In the genomic region with DNA sequence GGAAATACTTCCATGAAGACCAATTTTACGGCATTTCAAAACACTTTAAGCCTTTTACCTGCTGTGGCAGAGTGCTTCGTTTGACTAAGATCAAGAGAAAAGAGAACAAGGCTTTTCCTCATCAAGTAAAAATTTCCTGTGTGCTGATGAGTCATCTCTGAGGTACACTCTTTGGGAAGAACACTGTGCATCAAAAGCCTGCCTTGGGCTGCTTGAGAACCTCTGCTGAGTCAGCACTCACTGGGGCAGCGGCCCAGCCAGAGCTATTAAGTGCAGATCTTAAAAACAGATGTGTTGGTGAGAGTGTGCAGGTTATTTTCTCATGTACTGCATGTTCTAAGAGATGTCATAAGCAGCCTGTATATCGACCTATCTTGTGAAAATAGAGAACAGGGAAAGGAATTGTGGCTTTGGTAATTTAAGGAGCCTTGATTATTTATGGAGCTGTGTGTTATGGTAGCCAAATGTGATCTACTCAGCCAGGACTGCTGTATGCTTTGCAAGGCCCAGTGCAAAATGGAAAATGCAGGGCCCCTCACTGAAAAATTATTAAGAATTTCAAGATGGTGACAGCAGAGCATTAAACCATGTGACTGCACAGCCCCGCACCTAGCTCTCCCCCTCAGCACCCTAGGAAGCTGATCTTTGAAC, we compare ENCODE assay signal across 1 cellular context.
A peak's percentile ranks its signal among the peaks of the same experiment; 100 is the strongest.
TF ChIP-seq lines count a peak whose summit lies in the region.

No MANE protein-coding gene starts in this region.

TF ChIP-seq in HepG2, 621 proteins besides CTCF, POLR2A, EP300 and RAD21 (continued from another document):
- TF ChIP-seq TRIM22 (IDR thresholded peaks at IDR 0.05) (no peak), ZBTB21 (CRISPR knock-in tag; IDR thresholded peaks at IDR 0.05) (no peak), NFIB (CRISPR knock-in tag; IDR thresholded peaks at IDR 0.05; ENCODE audit: borderline replicate concordance) (no peak), ZNF282 (IDR thresholded peaks at IDR 0.05; ENCODE audit: partially characterized antibody) (no peak), ZNF773 (CRISPR knock-in tag; IDR thresholded peaks at IDR 0.05; ENCODE audit: borderline replicate concordance) (no peak), SSRP1 (CRISPR knock-in tag; IDR thresholded peaks at IDR 0.05) (no peak), ZNF354B (CRISPR knock-in tag; IDR thresholded peaks at IDR 0.05) (no peak), RBFOX2 (IDR thresholded peaks at IDR 0.05; ENCODE audit: low read depth, low read length) (no peak), SYNCRIP (IDR thresholded peaks at IDR 0.05; ENCODE audit: insufficient read depth, low read depth, low read length) (no peak), ZNF484 (CRISPR knock-in tag; IDR thresholded peaks at IDR 0.05; ENCODE audit: borderline replicate concordance, low read depth) (no peak), ZNF775 (CRISPR knock-in tag; IDR thresholded peaks at IDR 0.05; ENCODE audit: borderline replicate concordance) (no peak), ATF7 (IDR thresholded peaks at IDR 0.05) (0 out of 2 replicates have a peak, but pooled peaks have one; percentile 6), ATF7 (CRISPR knock-in tag; IDR thresholded peaks at IDR 0.05) (no peak), FOXJ3 (CRISPR knock-in tag; IDR thresholded peaks at IDR 0.05; ENCODE audit: borderline replicate concordance) (no peak), ZNF274 (CRISPR knock-in tag; IDR thresholded peaks at IDR 0.05) (no peak), KLF15 (CRISPR knock-in tag; IDR thresholded peaks at IDR 0.05; ENCODE audit: borderline replicate concordance) (no peak)
- TF ChIP-seq, protein P1, sequence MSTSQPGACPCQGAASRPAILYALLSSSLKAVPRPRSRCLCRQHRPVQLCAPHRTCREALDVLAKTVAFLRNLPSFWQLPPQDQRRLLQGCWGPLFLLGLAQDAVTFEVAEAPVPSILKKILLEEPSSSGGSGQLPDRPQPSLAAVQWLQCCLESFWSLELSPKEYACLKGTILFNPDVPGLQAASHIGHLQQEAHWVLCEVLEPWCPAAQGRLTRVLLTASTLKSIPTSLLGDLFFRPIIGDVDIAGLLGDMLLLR (CRISPR knock-in tag; IDR thresholded peaks at IDR 0.05), result no peak
- TF ChIP-seq, protein P2, sequence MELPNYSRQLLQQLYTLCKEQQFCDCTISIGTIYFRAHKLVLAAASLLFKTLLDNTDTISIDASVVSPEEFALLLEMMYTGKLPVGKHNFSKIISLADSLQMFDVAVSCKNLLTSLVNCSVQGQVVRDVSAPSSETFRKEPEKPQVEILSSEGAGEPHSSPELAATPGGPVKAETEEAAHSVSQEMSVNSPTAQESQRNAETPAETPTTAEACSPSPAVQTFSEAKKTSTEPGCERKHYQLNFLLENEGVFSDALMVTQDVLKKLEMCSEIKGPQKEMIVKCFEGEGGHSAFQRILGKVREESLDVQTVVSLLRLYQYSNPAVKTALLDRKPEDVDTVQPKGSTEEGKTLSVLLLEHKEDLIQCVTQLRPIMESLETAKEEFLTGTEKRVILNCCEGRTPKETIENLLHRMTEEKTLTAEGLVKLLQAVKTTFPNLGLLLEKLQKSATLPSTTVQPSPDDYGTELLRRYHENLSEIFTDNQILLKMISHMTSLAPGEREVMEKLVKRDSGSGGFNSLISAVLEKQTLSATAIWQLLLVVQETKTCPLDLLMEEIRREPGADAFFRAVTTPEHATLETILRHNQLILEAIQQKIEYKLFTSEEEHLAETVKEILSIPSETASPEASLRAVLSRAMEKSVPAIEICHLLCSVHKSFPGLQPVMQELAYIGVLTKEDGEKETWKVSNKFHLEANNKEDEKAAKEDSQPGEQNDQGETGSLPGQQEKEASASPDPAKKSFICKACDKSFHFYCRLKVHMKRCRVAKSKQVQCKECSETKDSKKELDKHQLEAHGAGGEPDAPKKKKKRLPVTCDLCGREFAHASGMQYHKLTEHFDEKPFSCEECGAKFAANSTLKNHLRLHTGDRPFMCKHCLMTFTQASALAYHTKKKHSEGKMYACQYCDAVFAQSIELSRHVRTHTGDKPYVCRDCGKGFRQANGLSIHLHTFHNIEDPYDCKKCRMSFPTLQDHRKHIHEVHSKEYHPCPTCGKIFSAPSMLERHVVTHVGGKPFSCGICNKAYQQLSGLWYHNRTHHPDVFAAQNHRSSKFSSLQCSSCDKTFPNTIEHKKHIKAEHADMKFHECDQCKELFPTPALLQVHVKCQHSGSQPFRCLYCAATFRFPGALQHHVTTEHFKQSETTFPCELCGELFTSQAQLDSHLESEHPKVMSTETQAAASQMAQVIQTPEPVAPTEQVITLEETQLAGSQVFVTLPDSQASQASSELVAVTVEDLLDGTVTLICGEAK (IDR thresholded peaks at IDR 0.05), result no peak
- TF ChIP-seq, protein P2 (CRISPR knock-in tag; IDR thresholded peaks at IDR 0.05), result no peak
